ENCODE assay signal across 21 cellular contexts in the genomic region with DNA sequence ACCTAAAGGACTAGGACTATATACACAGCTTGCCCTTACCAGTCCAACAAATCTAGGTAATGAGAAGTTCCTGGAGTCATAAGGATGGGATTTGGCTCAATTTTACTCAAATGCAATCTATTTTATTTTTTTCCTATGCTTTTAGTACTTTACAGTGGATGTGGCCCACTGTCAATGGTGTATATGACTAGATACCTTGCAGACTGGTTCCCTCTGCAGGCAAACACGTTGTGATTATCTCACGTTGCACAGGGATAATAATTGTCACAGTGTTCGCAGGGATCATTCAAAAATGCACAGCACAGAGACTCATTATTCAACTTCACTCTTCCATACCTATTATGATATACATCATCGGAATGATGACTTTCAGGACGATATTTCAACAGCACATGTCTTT.
A peak's percentile ranks its signal among the peaks of the same experiment; 100 is the strongest.
DNase-seq lines count a peak whose midpoint lies in the region; ATAC-seq and TF ChIP-seq lines count a peak whose summit lies in the region.
"Had no signal": no experiment of that assay in that cellular context is flagged by ENCODE, and none has a peak within 500 bp of the region (broad histone marks: within the 10 kb centered on the region; RNA-seq: fewer than 3 reads in every experiment).

No MANE protein-coding gene starts in this region.

- TF ChIP-seq CTCF in 22Rv1 (IDR thresholded peaks at IDR 0.05) = peak; percentile 16; the same call in 1 of the 2 replicates
- peak; percentile 35 for TF ChIP-seq CTCF in AG10803 (conservative IDR thresholded peaks at IDR 0.05; ENCODE audit: low read length)

- DNase-seq in AG10803 (ENCODE audit: low read depth) (peak; percentile 3), OCI-M1 (lab: John Stamatoyannopoulos, UW) (peak; percentile 66), fibroblast of peridontal ligament (ENCODE audit: extremely low read depth) (peak; percentile 29), NCI-H1105 (lab: John Stamatoyannopoulos, UW) (no peak)
- no peak for DNase-seq in stimulated activated CD4-positive, alpha-beta T cell treated with anti-CD3 and anti-CD28 coated beads, Interleukin-1b, Interleukin-23, amount 100 ng/mL, for 48 hours
- no peak for DNase-seq in activated effector memory CD4-positive, alpha-beta T cell treated with Interleukin-2 at 50 U/mL for 16 hours
- DNase-seq: activated CD4-positive, alpha-beta T cell treated with anti-CD3 and anti-CD28 coated beads for 36 hours; activated gamma-delta T cell treated with Interleukin-2 at 50 U/mL for 16 hours; DMS153; dorsolateral prefrontal cortex; esophagus squamous epithelium; hippocampal formation; NCI-H226; occipital lobe; sigmoid colon; T-helper 9 cell; testis had no signal

- H3K27ac ChIP-seq in 22Rv1 = no peak overlapping the region
- H3K27ac ChIP-seq: ascending aorta; BLaER1 treated with 17β-estradiol and CSF1 and Interleukin-3, amounts not matched to agents 10 nM and 100 nM; dorsolateral prefrontal cortex; esophagus squamous epithelium; sigmoid colon; testis had no signal

- ATAC-seq in HG02973 (IDR thresholded peaks at IDR 0.05; ENCODE audit: unreplicated experiment) = no peak
- ATAC-seq: activated CD4-positive, alpha-beta T cell treated with anti-CD3 and anti-CD28 coated beads for 36 hours had no signal

- no peak overlapping the region for H3K4me3 ChIP-seq in AG10803 (ENCODE audit: low read length)
- H3K4me3 ChIP-seq: ascending aorta; BLaER1 treated with 17β-estradiol and CSF1 and Interleukin-3, amounts not matched to agents 10 nM and 100 nM; dorsolateral prefrontal cortex; esophagus squamous epithelium; sigmoid colon; testis had no signal

Comparison
In these comparisons a context has a peak if more than half of its experiments do, and no peak if none do; other contexts are left out.
1. DNase-seq: peak in AG10803 (single experiment), OCI-M1 (single experiment) and fibroblast of peridontal ligament (single experiment); none in NCI-H1105 (single experiment), stimulated activated CD4-positive, alpha-beta T cell treated with anti-CD3 and anti-CD28 coated beads, Interleukin-1b, Interleukin-23, amount 100 ng/mL, for 48 hours (single experiment) and activated effector memory CD4-positive, alpha-beta T cell treated with Interleukin-2 at 50 U/mL for 16 hours (single experiment).